ENCODE assay signal across 7 cellular contexts in genomic region chr1:161046574-161047167, GRCh38. TPM values are rescaled to one million over a fixed set of nuclear protein-coding genes. Genes with fewer than 3 reads are reported as not detected.
A peak's percentile ranks its signal among the peaks of the same experiment; 100 is the strongest.
DNase-seq lines count a peak whose midpoint lies in the region; ATAC-seq and TF ChIP-seq lines count a peak whose summit lies in the region.

No MANE protein-coding gene starts in this region.

- TF ChIP-seq CTCF in fibroblast of villous mesenchyme (IDR thresholded peaks at IDR 0.05; ENCODE audit: insufficient read depth, low read depth, low read length): no peak

- DNase-seq in SJSA1 (ENCODE audit: low read depth in 1 of 2, low spot score in 2 of 2) (no peak), fibroblast of villous mesenchyme (ENCODE audit: low read depth) (no peak), DMS153 (lab: John Stamatoyannopoulos, UW) (no peak)
- DNase-seq in stimulated activated CD4-positive, alpha-beta T cell treated with anti-CD3 and anti-CD28 coated beads, Interleukin-4, amount 100 ng/mL, for 24 hours: no peak

- H3K4me3 ChIP-seq in SJSA1 (peak overlapping the region; percentile 63), fibroblast of villous mesenchyme (ENCODE audit: low read depth, low read length) (peak overlapping the region; percentile 96), skin epidermis (peak overlapping the region; percentile 62 to 97 (median 80))

- no peaks in the 10 kb centered on the region for H3K27me3 ChIP-seq in SJSA1 (replicated peaks)

- ATAC-seq in GM18519 (IDR thresholded peaks at IDR 0.05; ENCODE audit: low FRiP score, unreplicated experiment): peak; percentile 40
- peak; percentile 37 for ATAC-seq in HG02763 (IDR thresholded peaks at IDR 0.05; ENCODE audit: unreplicated experiment)

- H3K36me3 ChIP-seq in SJSA1: peaks cover 25% of the 10 kb centered on the region

- peaks cover 6% of the 10 kb centered on the region for H3K4me1 ChIP-seq in SJSA1 (replicated peaks)

- H3K27ac ChIP-seq in SJSA1 (peak overlapping the region; percentile 93), skin epidermis (peak overlapping the region in 20 of 21 experiments; percentile 84 to 99 (median 95))

- H3K9me3 ChIP-seq in SJSA1 (replicated peaks): no peaks in the 10 kb centered on the region

RNA-seq across cellular contexts. Expression of gene USF1, which starts 0.9 kb away (rescaled TPM):
- total RNA-seq in SJSA1 (2014; rRNA removed; shearing (Covaris generic)): 63.2 and 68.1 TPM in 2 replicates
- total RNA-seq in fibroblast of villous mesenchyme: 52.5 and 62.2 TPM in 2 replicates

RNA-seq across cellular contexts. Expression of gene TSTD1, which starts 7.9 kb away (rescaled TPM):
- 3.1 TPM in 1 of 2 replicates, not detected in the other for total RNA-seq in SJSA1 (2014; rRNA removed; shearing (Covaris generic))
- total RNA-seq in fibroblast of villous mesenchyme: 1.6 and 18.6 TPM in 2 replicates

RNA-seq across cellular contexts. Expression of gene ARHGAP30, which starts 23.0 kb away (rescaled TPM):
- not detected in 2 replicates for total RNA-seq in SJSA1 (2014; rRNA removed; shearing (Covaris generic))
- total RNA-seq in fibroblast of villous mesenchyme: under 0.01 TPM in 1 of 2 replicates, not detected in the other

RNA-seq across cellular contexts. Expression of gene F11R, which starts 25.7 kb away (rescaled TPM):
- total RNA-seq in SJSA1 (2014; rRNA removed; shearing (Covaris generic)): 3.2 and 4.5 TPM in 2 replicates
- total RNA-seq in fibroblast of villous mesenchyme: 0.32 and 5.6 TPM in 2 replicates

RNA-seq across cellular contexts. Expression of gene NECTIN4, which starts 42.7 kb away (rescaled TPM):
- 0.21 TPM in 1 of 2 replicates, not detected in the other for total RNA-seq in SJSA1 (2014; rRNA removed; shearing (Covaris generic))
- 0.32 and 2.6 TPM in 2 replicates for total RNA-seq in fibroblast of villous mesenchyme
